24 cellular contexts compared by ENCODE assay signal in the genomic region with DNA sequence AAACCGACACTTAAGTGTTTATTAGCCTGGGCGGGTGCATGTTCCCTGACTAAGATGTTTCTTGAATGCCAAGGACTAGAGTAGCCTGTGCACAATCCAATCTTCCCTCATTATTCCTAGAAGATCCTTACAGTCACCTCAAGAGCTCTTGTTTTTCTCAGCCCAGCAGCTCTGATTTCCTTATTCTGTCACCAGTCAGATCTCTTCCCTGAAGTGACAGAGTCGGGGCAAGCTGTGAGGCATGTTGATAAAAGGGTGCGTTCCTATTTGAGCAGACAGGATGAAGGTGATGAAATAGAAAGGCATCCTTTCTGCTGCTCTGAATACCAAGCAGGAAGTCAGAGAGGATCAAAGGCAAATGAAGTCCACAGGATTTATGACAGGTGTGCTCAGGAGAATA.
DNase-seq lines count a peak whose midpoint lies in the region; ATAC-seq and TF ChIP-seq lines count a peak whose summit lies in the region.
"Had no signal": no experiment of that assay in that cellular context is flagged by ENCODE, and none has a peak within 500 bp of the region (broad histone marks: within the 10 kb centered on the region; RNA-seq: fewer than 3 reads in every experiment).

No MANE protein-coding gene starts in this region.

- no peak overlapping the region for H3K4me3 ChIP-seq in transverse colon
- H3K4me3 ChIP-seq: mucosa of descending colon, stomach had no signal

- ATAC-seq in HG03354 (IDR thresholded peaks at IDR 0.05; ENCODE audit: poor library complexity, severe bottlenecking, unreplicated experiment) (no peak), GM18909 (IDR thresholded peaks at IDR 0.05; ENCODE audit: poor library complexity, unreplicated experiment) (no peak)
- ATAC-seq: mucosa of descending colon, sciatic nerve had no signal

- H3K9me3 ChIP-seq in transverse colon: no peaks in the 10 kb centered on the region
- H3K9me3 ChIP-seq: mucosa of descending colon had no signal

- 28% methylated on average over 3 to 4 of the region's 4 CpGs for WGBS in transverse colon (ENCODE audit: low coverage in 1 of 2), 2 donors

- H3K27me3 ChIP-seq in transverse colon: no peaks in the 10 kb centered on the region
- H3K27me3 ChIP-seq: brain microvascular endothelial cell, stomach had no signal

- H3K36me3 ChIP-seq in transverse colon: no peaks in the 10 kb centered on the region
- H3K36me3 ChIP-seq: brain microvascular endothelial cell, stomach, WERI-Rb-1 had no signal

- H3K27ac ChIP-seq in transverse colon: peak overlapping the region in 3 of 4 donors; percentile 47 to 59 (median 59)
- H3K27ac ChIP-seq: brain microvascular endothelial cell, stomach, WERI-Rb-1 had no signal

- in situ Hi-C loops in transverse colon (cut with MboI; ENCODE audit: low pct_ligation_motif_present in 1 of 4, low pct_unique_long_range_greater_than_20kb in 1 of 4, low sequenced_read_pairs in 3 of 4): loop anchor here in 3 of 4 donors (25.0 kb wide), 2 partner anchors 768 to 1068 kb away; no protein-coding TSS in a partner anchor

- TF ChIP-seq POLR2A in transverse colon (IDR thresholded peaks at IDR 0.05): no peak

- intact Hi-C loops in transverse colon (cut with DNase I; ENCODE audit: low total_unique reads): no loop called here

- DNase-seq in LoVo (ENCODE audit: low spot score): peak; percentile 20
- peak; percentile 27 for DNase-seq in amniotic epithelial cell (ENCODE audit: low read depth)
- peak; percentile 62 for DNase-seq in kidney tubule cell (ENCODE audit: low spot score)
- DNase-seq in transverse colon: no peak
- DNase-seq in HT-29 (ENCODE audit: low spot score): no peak
- DNase-seq: activated CD4-positive, alpha-beta T cell treated with anti-CD3 and anti-CD28 coated beads, Interleukin-2, amount 50 U/mL, for 48 hours; activated T-cell treated with anti-CD3 and anti-CD28 coated beads, Interleukin-2, amount 50 U/mL, for 48 hours; AML-193; brain microvascular endothelial cell; dermis blood vessel endothelial cell; erythroblast; KG1; kidney; mucosa of descending colon; NCI-H1092; NCI-H2171; occipital lobe; Right ventricle myocardium superior; stimulated activated CD4-positive, alpha-beta T cell treated with anti-CD3 and anti-CD28 coated beads, Interleukin-1b, Interleukin-23, amount 100 ng/mL, for 48 hours; stomach; WERI-Rb-1 had no signal

- no peak for TF ChIP-seq EP300 in transverse colon (IDR thresholded peaks at IDR 0.05; ENCODE audit: low read depth)

- peaks cover 0 to 3% (median 2%) of the 10 kb centered on the region in 4 donors for H3K4me1 ChIP-seq in transverse colon
- H3K4me1 ChIP-seq: stomach had no signal

- no peak for TF ChIP-seq CTCF in transverse colon (IDR thresholded peaks at IDR 0.05)

Comparison
In these comparisons a context has a peak if more than half of its experiments do, and no peak if none do; other contexts are left out.
1. DNase-seq: peak in LoVo (single experiment), amniotic epithelial cell (single experiment) and kidney tubule cell (single experiment); none in transverse colon (single experiment) and HT-29 (single experiment).